In the genomic region with DNA sequence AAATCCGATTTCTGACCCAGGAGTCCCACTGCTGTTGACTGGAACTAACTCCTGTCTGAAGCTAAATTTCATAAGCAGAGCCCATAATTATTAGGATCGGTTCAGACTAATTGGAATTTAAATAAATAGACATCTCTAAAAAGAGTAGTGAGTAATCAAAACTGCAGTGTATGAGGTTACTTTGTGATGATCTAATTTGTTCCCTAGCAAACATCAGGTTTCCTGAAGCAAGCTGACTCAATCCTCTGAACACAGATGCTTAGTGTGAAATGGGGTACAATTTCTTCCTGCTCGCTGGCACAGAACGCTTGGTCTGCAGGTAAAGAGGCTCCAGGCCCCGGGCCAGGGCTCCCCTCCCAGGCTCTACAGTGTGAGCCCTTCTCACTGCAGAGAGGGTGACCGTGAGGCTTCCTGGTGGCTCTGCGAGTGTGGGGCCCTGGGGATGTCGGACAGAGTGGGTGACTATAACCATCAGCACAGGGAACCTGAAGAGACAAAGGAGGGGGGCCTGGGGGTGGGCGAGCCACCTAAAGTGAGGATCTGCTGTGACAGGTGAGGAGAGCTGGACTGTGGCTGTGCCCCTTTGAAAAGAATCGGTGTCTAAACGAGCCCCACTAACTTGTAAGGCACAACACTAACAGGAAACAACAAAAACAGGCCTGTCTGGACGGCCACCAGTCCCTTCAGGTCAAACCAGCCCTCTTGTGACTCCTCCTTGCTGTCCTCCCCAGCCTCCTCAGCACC, we compare ENCODE assay signal across 15 cellular contexts.
"Had no signal": no experiment of that assay in that cellular context is flagged by ENCODE, and none has a peak within 500 bp of the region (broad histone marks: within the 10 kb centered on the region; RNA-seq: fewer than 3 reads in every experiment).

No MANE protein-coding gene starts in this region.

- H3K4me1 Mint-ChIP-seq: activated CD4-positive, alpha-beta T cell treated with anti-CD3 and anti-CD28 coated beads, Interleukin-2, amount 10 ng/mL, durations not matched to agents 24 days and 14 days had no signal

- H3K36me3 Mint-ChIP-seq: natural killer cell treated with Interleukin-12 subunit alpha and Interleukin-12 subunit beta and Interleukin-15 and Interleukin-18, amount 100 ng/mL, for 72 hours had no signal

- DNase-seq: activated CD4-positive, alpha-beta T cell treated with anti-CD3 and anti-CD28 coated beads, Interleukin-2, amount 10 ng/mL, durations not matched to agents 24 days and 14 days; activated effector memory CD4-positive, alpha-beta T cell treated with Interleukin-2 at 50 U/mL for 16 hours; activated T-cell treated with anti-CD3 and anti-CD28 coated beads, Interleukin-2, amount 50 U/mL, for 24 hours; gastrocnemius medialis; heart right ventricle; left ventricle myocardium inferior; mesenchymal stem cell; SJCRH30; stimulated activated CD4-positive, alpha-beta T cell treated with anti-CD3 and anti-CD28 coated beads, Interleukin-15, amount 100 ng/mL, for 24 hours; stimulated activated CD4-positive, alpha-beta T cell treated with anti-CD3 and anti-CD28 coated beads, Interleukin-4, amount 100 ng/mL, for 4 hours; upper lobe of left lung; WERI-Rb-1 had no signal

- H3K27ac ChIP-seq: gastrocnemius medialis, heart right ventricle, left ventricle myocardium inferior, SJCRH30, upper lobe of left lung, WERI-Rb-1 had no signal

- H3K4me1 ChIP-seq: gastrocnemius medialis, heart right ventricle, left ventricle myocardium inferior, SJCRH30, upper lobe of left lung had no signal

- H3K4me3 Mint-ChIP-seq: activated CD4-positive, alpha-beta T cell treated with anti-CD3 and anti-CD28 coated beads, Interleukin-2, amount 10 ng/mL, durations not matched to agents 24 days and 14 days; activated naive CD8-positive, alpha-beta T cell; activated T-cell treated with anti-CD3 and anti-CD28 coated beads, Interleukin-2, amount 50 U/mL, for 24 hours; natural killer cell treated with Interleukin-12 subunit alpha and Interleukin-12 subunit beta and Interleukin-15 and Interleukin-18, amount 100 ng/mL, for 72 hours had no signal

- H3K9me3 Mint-ChIP-seq: activated CD4-positive, alpha-beta T cell treated with anti-CD3 and anti-CD28 coated beads, Interleukin-2, amount 10 ng/mL, durations not matched to agents 24 days and 14 days; activated T-cell treated with anti-CD3 and anti-CD28 coated beads, Interleukin-2, amount 50 U/mL, for 24 hours; natural killer cell treated with Interleukin-12 subunit alpha and Interleukin-12 subunit beta and Interleukin-15 and Interleukin-18, amount 100 ng/mL, for 72 hours had no signal

- H3K4me3 ChIP-seq: gastrocnemius medialis, heart right ventricle, left ventricle myocardium inferior, SJCRH30, upper lobe of left lung had no signal

- H3K27ac Mint-ChIP-seq: activated CD4-positive, alpha-beta T cell treated with anti-CD3 and anti-CD28 coated beads, Interleukin-2, amount 10 ng/mL, durations not matched to agents 24 days and 14 days; activated naive CD8-positive, alpha-beta T cell; activated T-cell treated with anti-CD3 and anti-CD28 coated beads, Interleukin-2, amount 50 U/mL, for 24 hours; natural killer cell treated with Interleukin-12 subunit alpha and Interleukin-12 subunit beta and Interleukin-15 and Interleukin-18, amount 100 ng/mL, for 72 hours had no signal

- H3K9me3 ChIP-seq: gastrocnemius medialis, heart right ventricle, left ventricle myocardium inferior, SJCRH30, upper lobe of left lung had no signal

- ATAC-seq: gastrocnemius medialis; heart right ventricle; natural killer cell treated with Interleukin-12 subunit alpha and Interleukin-12 subunit beta and Interleukin-15 and Interleukin-18, amount 100 ng/mL, for 72 hours had no signal

- H3K27me3 ChIP-seq: gastrocnemius medialis, heart right ventricle, SJCRH30, upper lobe of left lung had no signal

- FAIRE-seq: keratinocyte had no signal

- H3K27me3 Mint-ChIP-seq: activated CD4-positive, alpha-beta T cell treated with anti-CD3 and anti-CD28 coated beads, Interleukin-2, amount 10 ng/mL, durations not matched to agents 24 days and 14 days; activated naive CD8-positive, alpha-beta T cell; activated T-cell treated with anti-CD3 and anti-CD28 coated beads, Interleukin-2, amount 50 U/mL, for 24 hours; natural killer cell treated with Interleukin-12 subunit alpha and Interleukin-12 subunit beta and Interleukin-15 and Interleukin-18, amount 100 ng/mL, for 72 hours had no signal
